Comparison of ENCODE assay signal across 26 cellular contexts in genomic region chr3:97673357-97673997, GRCh38.
A peak's percentile ranks its signal among the peaks of the same experiment; 100 is the strongest.
DNase-seq lines count a peak whose midpoint lies in the region; ATAC-seq and TF ChIP-seq lines count a peak whose summit lies in the region.
"Had no signal": no experiment of that assay in that cellular context is flagged by ENCODE, and none has a peak within 500 bp of the region (broad histone marks: within the 10 kb centered on the region; RNA-seq: fewer than 3 reads in every experiment).

No MANE protein-coding gene starts in this region.

- no peaks in the 10 kb centered on the region for H3F3A ChIP-seq in SK-N-SH (replicated peaks; ENCODE audit: insufficient read depth)

- H3K9ac ChIP-seq in SK-N-SH, result no peak overlapping the region
- H3K9ac ChIP-seq: BLaER1 had no signal

- no peak overlapping the region for H2AFZ ChIP-seq in SK-N-SH (ENCODE audit: low read depth)

- no peak overlapping the region for H3K27ac ChIP-seq in SK-N-SH (ENCODE audit: low read depth in 2 of 2, low read length in 1 of 2)
- H3K27ac ChIP-seq in ascending aorta, result peak overlapping the region; percentile 26 to 48
- H3K27ac ChIP-seq in gastrocnemius medialis, result peak overlapping the region in 1 of 4 donors; percentile 74
- H3K27ac ChIP-seq: 22Rv1, A549, BLaER1 had no signal

- no peaks in the 10 kb centered on the region for H3K36me3 ChIP-seq in SK-N-SH (replicated peaks in 1 of 2; ENCODE audit: control insufficient read depth in 1 of 2, insufficient read depth in 2 of 2, low read length in 1 of 2)
- H3K36me3 ChIP-seq in ascending aorta, result no peaks in the 10 kb centered on the region
- H3K36me3 ChIP-seq in gastrocnemius medialis, result no peaks in the 10 kb centered on the region
- H3K36me3 ChIP-seq: BE2C, BLaER1 had no signal

- no peaks in the 10 kb centered on the region for H3K4me1 Mint-ChIP-seq in natural killer cell
- H3K4me1 Mint-ChIP-seq: CD14-positive monocyte; CD4-positive, alpha-beta memory T cell; CD4-positive, CD25-positive, alpha-beta regulatory T cell; CD8-positive, alpha-beta memory T cell had no signal

- H3K27ac Mint-ChIP-seq in natural killer cell, result no peak overlapping the region
- H3K27ac Mint-ChIP-seq: CD14-positive monocyte; CD4-positive, alpha-beta memory T cell; CD4-positive, CD25-positive, alpha-beta regulatory T cell; CD8-positive, alpha-beta memory T cell had no signal

- peaks cover 4 to 7% of the 10 kb centered on the region in 2 donors for H3K9me3 Mint-ChIP-seq in natural killer cell
- H3K9me3 Mint-ChIP-seq: CD4-positive, alpha-beta memory T cell; CD8-positive, alpha-beta memory T cell had no signal

- CTCF ChIA-PET in SK-N-SH (lab: Yijun Ruan, JAX), result interaction anchor here (1.1 kb wide), 1 partner anchor 10 kb away, joined by 3 read pairs; no protein-coding TSS in a partner anchor

- H3K9me3 ChIP-seq in SK-N-SH (no peaks in the 10 kb centered on the region), ascending aorta (no peaks in the 10 kb centered on the region), gastrocnemius medialis (no peaks in the 10 kb centered on the region)
- H3K9me3 ChIP-seq: A549, BE2C, BLaER1 had no signal

- intact Hi-C loops in ascending aorta (cut with DNase I) (no loop called here), gastrocnemius medialis (cut with DNase I; ENCODE audit: low total_unique reads) (no loop called here), natural killer cell (cut with micrococcal nuclease) (no loop called here)

- H4K20me1 ChIP-seq in SK-N-SH (ENCODE audit: insufficient read depth), result no peaks in the 10 kb centered on the region
- H4K20me1 ChIP-seq: BLaER1 had no signal

- H3K9me2 ChIP-seq in SK-N-SH, result no peaks in the 10 kb centered on the region

- no peaks in the 10 kb centered on the region for H3K36me3 Mint-ChIP-seq in natural killer cell
- H3K36me3 Mint-ChIP-seq: CD14-positive monocyte; CD4-positive, alpha-beta memory T cell; CD4-positive, CD25-positive, alpha-beta regulatory T cell; CD8-positive, alpha-beta memory T cell had no signal

- ATAC-seq in SK-N-SH treated with all-trans-retinoic acid at 6 μM for 48 hours (no peak), gastrocnemius medialis (peak; percentile 60 to 83), natural killer cell (no peak), GM19463 (IDR thresholded peaks at IDR 0.05; ENCODE audit: unreplicated experiment) (no peak)
- ATAC-seq: A549, GM12878 had no signal

- H3K79me2 ChIP-seq in SK-N-SH (ENCODE audit: insufficient read depth), result no peaks in the 10 kb centered on the region

- H3K27me3 ChIP-seq in SK-N-SH (ENCODE audit: insufficient read depth), result no peaks in the 10 kb centered on the region
- no peaks in the 10 kb centered on the region for H3K27me3 ChIP-seq in ascending aorta
- H3K27me3 ChIP-seq in gastrocnemius medialis, result no peaks in the 10 kb centered on the region
- H3K27me3 ChIP-seq: BE2C, BLaER1 had no signal

- POLR2A ChIA-PET in SK-N-SH (lab: Yijun Ruan, JAX), result no interaction called here

- H3K4me3 ChIP-seq in SK-N-SH (ENCODE audit: low read depth in 2 of 2, low read length in 1 of 2) (no peak overlapping the region), ascending aorta (no peak overlapping the region), gastrocnemius medialis (no peak overlapping the region)
- H3K4me3 ChIP-seq: A549, BLaER1, GM12878 had no signal

- no peak for TF ChIP-seq RAD21 in SK-N-SH (IDR thresholded peaks at IDR 0.05; ENCODE audit: low read length)

- no peak for DNase-seq in SK-N-SH
- no peak for DNase-seq in ascending aorta (ENCODE audit: low spot score in 2 of 2)
- peak in 1 of 2 donors; percentile 5 for DNase-seq in gastrocnemius medialis
- DNase-seq in iPS-NIHi7 (ENCODE audit: extremely low spot score), result no peak
- no peak for DNase-seq in natural killer cell
- DNase-seq: ACHN; BE2C; C1 segment of cervical spinal cord; CD4-positive, alpha-beta memory T cell; CD4-positive, CD25-positive, alpha-beta regulatory T cell; CD8-positive, alpha-beta memory T cell; COR-L47; DMS 273 treated with DMSO at 0.1 percent for 48 hours; DMS153; DMS53; DMS79; DND-41; EL; GDM1 had no signal

- H3K4me1 ChIP-seq in SK-N-SH (ENCODE audit: control insufficient read depth in 1 of 2, insufficient read depth in 2 of 2, low read depth in 1 of 2, low read length in 1 of 2) (no peaks in the 10 kb centered on the region; a peak in 1 of 4 replicates), ascending aorta (peaks cover 0 to 2% of the 10 kb centered on the region in 2 donors), gastrocnemius medialis (peaks cover 20 to 41% of the 10 kb centered on the region in 2 donors)
- H3K4me1 ChIP-seq: A549, BLaER1 had no signal

- H3K27me3 Mint-ChIP-seq in natural killer cell (ENCODE audit: low read depth in 2 of 2), result no peaks in the 10 kb centered on the region
- H3K27me3 Mint-ChIP-seq: CD4-positive, CD25-positive, alpha-beta regulatory T cell had no signal

- no peak for TF ChIP-seq POLR2A in gastrocnemius medialis (IDR thresholded peaks at IDR 0.05)

- TF ChIP-seq EP300 in SK-N-SH (IDR thresholded peaks at IDR 0.05; ENCODE audit: borderline replicate concordance in 1 of 2, low read depth in 1 of 2, low read length in 1 of 2), result no peak

- no peak overlapping the region for H3K4me2 ChIP-seq in SK-N-SH
- H3K4me2 ChIP-seq: A549, BLaER1 had no signal

- TF ChIP-seq CTCF in SK-N-SH (IDR thresholded peaks at IDR 0.05), result no peak
- no peak for TF ChIP-seq CTCF in ascending aorta (IDR thresholded peaks at IDR 0.05)
- TF ChIP-seq CTCF in gastrocnemius medialis (IDR thresholded peaks at IDR 0.05 in 4 of 5, conservative IDR thresholded peaks at IDR 0.05 in 1 of 5), result no peak
- no peak for TF ChIP-seq CTCF in natural killer cell (IDR thresholded peaks at IDR 0.05)

- WGBS in SK-N-SH (ENCODE audit: low lambda C conversion rate), result 46% methylated on average over 3 of the region's 3 CpGs

- in situ Hi-C loops in gastrocnemius medialis (cut with MboI; ENCODE audit: low sequenced_read_pairs in 4 of 4), result no loop called here

- no peak overlapping the region for H3K4me3 Mint-ChIP-seq in natural killer cell
- H3K4me3 Mint-ChIP-seq: CD14-positive monocyte; CD4-positive, alpha-beta memory T cell; CD4-positive, CD25-positive, alpha-beta regulatory T cell; CD8-positive, alpha-beta memory T cell had no signal

TF ChIP-seq in SK-N-SH treated with all-trans-retinoic acid at 6 μM for 48 hours, 23 proteins besides CTCF, POLR2A, EP300 and RAD21 (continues in another document):
- TF ChIP-seq ISL1 (CRISPR knock-in tag; IDR thresholded peaks at IDR 0.05) (0 out of 2 replicates have a peak, but pooled peaks have one; percentile 5), ZNF70 (CRISPR knock-in tag; IDR thresholded peaks at IDR 0.05) (no peak), ZFP3 (CRISPR knock-in tag; IDR thresholded peaks at IDR 0.05) (no peak), CREB5 (CRISPR knock-in tag; IDR thresholded peaks at IDR 0.05; ENCODE audit: low read depth) (no peak)

TF ChIP-seq in SK-N-SH, 30 proteins besides CTCF, POLR2A, EP300 and RAD21:
- TF ChIP-seq SIN3A (IDR thresholded peaks at IDR 0.05; ENCODE audit: borderline replicate concordance, low read depth, low read length) (no peak), REST (IDR thresholded peaks at IDR 0.05; ENCODE audit: low read depth, low read length) (no peak), MAX (IDR thresholded peaks at IDR 0.05; ENCODE audit: low read depth) (no peak)

Comparison
In these comparisons a context has a peak if more than half of its experiments do, and no peak if none do; other contexts are left out.
1. ATAC-seq: peak in gastrocnemius medialis (2 of 2); none in SK-N-SH treated with all-trans-retinoic acid at 6 μM for 48 hours (single experiment), natural killer cell (0 of 3) and GM19463 (single experiment).
2. H3K27ac ChIP-seq: peak in ascending aorta (2 of 2); none in SK-N-SH (0 of 2).